In genomic region chr2:120869036-120869435, GRCh38 we compare ENCODE assay signal across 23 cellular contexts.
"Had no signal": no experiment of that assay in that cellular context is flagged by ENCODE, and none has a peak within 500 bp of the region (broad histone marks: within the 10 kb centered on the region; RNA-seq: fewer than 3 reads in every experiment).

No MANE protein-coding gene starts in this region.

- ATAC-seq: activated naive CD4-positive, alpha-beta T cell treated with anti-CD3 and anti-CD28 coated beads, Interleukin-2, amount 50 U/mL, for 72 hours; foreskin keratinocyte; heart left ventricle; left lung; mucosa of descending colon; naive thymus-derived CD4-positive, alpha-beta T cell; SK-N-SH treated with all-trans-retinoic acid at 6 μM for 48 hours; stimulated activated naive CD8-positive, alpha-beta T cell treated with anti-CD3 and anti-CD28 coated beads, Interleukin-15, Interleukin-2, amounts not matched to agents 100 U/mL and 50 U/mL, for 24 hours; T-cell had no signal

- H3K4me1 Mint-ChIP-seq: activated B cell treated with CpG ODN at 0.5 μM for 24 hours, memory B cell, T-cell had no signal

- H3K9me3 Mint-ChIP-seq: activated B cell treated with CpG ODN at 0.5 μM for 24 hours; activated CD4-positive, alpha-beta memory T cell treated with anti-CD3 and anti-CD28 coated beads for 36 hours; activated naive CD4-positive, alpha-beta T cell treated with anti-CD3 and anti-CD28 coated beads, Interleukin-2, amount 50 U/mL, for 72 hours; activated T-helper 1 cell treated with anti-CD3 and anti-CD28 coated beads, Interleukin-12 subunit alpha, Interleukin-12 subunit beta, Interleukin-2, Interleukin-4 antibody, amounts not matched to agents 30 ng/mL and 10 ng/mL and 1 ng/mL, durations not matched to agents 14 hours and 24 hours and 36 hours; memory B cell; naive thymus-derived CD4-positive, alpha-beta T cell; T-cell had no signal

- H3K36me3 ChIP-seq: heart left ventricle, left lung, transverse colon had no signal

- H3K4me3 ChIP-seq: left lung, mucosa of descending colon had no signal

- H3K4me1 ChIP-seq: foreskin keratinocyte had no signal

- H3K4me3 Mint-ChIP-seq: activated B cell treated with CpG ODN at 0.5 μM for 24 hours; activated CD4-positive, alpha-beta memory T cell treated with anti-CD3 and anti-CD28 coated beads for 36 hours; activated T-helper 1 cell treated with anti-CD3 and anti-CD28 coated beads, Interleukin-12 subunit alpha, Interleukin-12 subunit beta, Interleukin-2, Interleukin-4 antibody, amounts not matched to agents 30 ng/mL and 10 ng/mL and 1 ng/mL, durations not matched to agents 14 hours and 24 hours and 36 hours; memory B cell; naive thymus-derived CD4-positive, alpha-beta T cell; T-cell had no signal

- H3K9me3 ChIP-seq: heart left ventricle, left lung, mucosa of descending colon, transverse colon had no signal

- H3K27ac Mint-ChIP-seq: activated B cell treated with CpG ODN at 0.5 μM for 24 hours; activated CD4-positive, alpha-beta memory T cell treated with anti-CD3 and anti-CD28 coated beads for 36 hours; activated naive CD4-positive, alpha-beta T cell treated with anti-CD3 and anti-CD28 coated beads, Interleukin-2, amount 50 U/mL, for 72 hours; activated T-helper 1 cell treated with anti-CD3 and anti-CD28 coated beads, Interleukin-12 subunit alpha, Interleukin-12 subunit beta, Interleukin-2, Interleukin-4 antibody, amounts not matched to agents 30 ng/mL and 10 ng/mL and 1 ng/mL, durations not matched to agents 14 hours and 24 hours and 36 hours; memory B cell; naive thymus-derived CD4-positive, alpha-beta T cell; T-cell had no signal

- H3K36me3 Mint-ChIP-seq: activated CD4-positive, alpha-beta memory T cell treated with anti-CD3 and anti-CD28 coated beads for 36 hours; activated naive CD4-positive, alpha-beta T cell treated with anti-CD3 and anti-CD28 coated beads, Interleukin-2, amount 50 U/mL, for 72 hours; memory B cell; naive thymus-derived CD4-positive, alpha-beta T cell; T-cell had no signal

- H3K27ac ChIP-seq: epithelial cell of prostate, foreskin keratinocyte had no signal

- DNase-seq: activated B cell treated with CpG ODN at 0.5 μM for 24 hours; activated CD4-positive, alpha-beta memory T cell treated with anti-CD3 and anti-CD28 coated beads for 36 hours; activated CD4-positive, alpha-beta T cell treated with anti-CD3 and anti-CD28 coated beads for 4 hours; activated gamma-delta T cell treated with Interleukin-2 at 50 U/mL for 16 hours; activated T-cell treated with anti-CD3 and anti-CD28 coated beads for 4 hours; caudate nucleus; dorsolateral prefrontal cortex; foreskin keratinocyte; naive thymus-derived CD4-positive, alpha-beta T cell; retina; stimulated activated CD4-positive, alpha-beta T cell treated with anti-CD3 and anti-CD28 coated beads, Interleukin-2, amount 100 ng/mL, for 24 hours; stimulated activated naive CD8-positive, alpha-beta T cell treated with anti-CD3 and anti-CD28 coated beads, Interleukin-15, Interleukin-2, amounts not matched to agents 100 U/mL and 50 U/mL, for 24 hours; substantia nigra; T-cell; transverse colon had no signal
